ENCODE assay signal across 25 cellular contexts in genomic region chr10:23528419-23528818, GRCh38.
"Had no signal": no experiment of that assay in that cellular context is flagged by ENCODE, and none has a peak within 500 bp of the region (broad histone marks: within the 10 kb centered on the region; RNA-seq: fewer than 3 reads in every experiment).

No MANE protein-coding gene starts in this region.

- H3K27me3 Mint-ChIP-seq: naive thymus-derived CD8-positive, alpha-beta T cell had no signal

- H3K4me3 Mint-ChIP-seq: memory B cell; naive thymus-derived CD8-positive, alpha-beta T cell; nephron; neural crest cell; stimulated activated naive B cell treated with anti-CD40 and anti-IgM and Interleukin-4, amounts not matched to agents 10 μg/mL and 1 μg/mL and 100 μg/mL, for 72 hours had no signal

- H3K9me3 Mint-ChIP-seq: memory B cell; naive thymus-derived CD8-positive, alpha-beta T cell; nephron; neural crest cell; stimulated activated naive B cell treated with anti-CD40 and anti-IgM and Interleukin-4, amounts not matched to agents 10 μg/mL and 1 μg/mL and 100 μg/mL, for 72 hours had no signal

- H3K27ac Mint-ChIP-seq: memory B cell; naive thymus-derived CD8-positive, alpha-beta T cell; nephron; stimulated activated naive B cell treated with anti-CD40 and anti-IgM and Interleukin-4, amounts not matched to agents 10 μg/mL and 1 μg/mL and 100 μg/mL, for 72 hours had no signal

- H3K4me1 Mint-ChIP-seq: neural crest cell had no signal

- ATAC-seq: left cardiac atrium; left lobe of liver; left ventricle myocardium superior; naive thymus-derived CD8-positive, alpha-beta T cell; pancreas; right cardiac atrium; sciatic nerve; stimulated activated naive B cell treated with anti-CD40 and anti-IgM and Interleukin-4, amounts not matched to agents 10 μg/mL and 1 μg/mL and 100 μg/mL, for 72 hours had no signal

- DNase-seq: hippocampal formation; kidney glomerular epithelial cell; left cardiac atrium; left ventricle myocardium superior; naive thymus-derived CD8-positive, alpha-beta T cell; nucleus accumbens; pancreas; posterior cingulate gyrus; retina; right cardiac atrium; stimulated activated CD4-positive, alpha-beta T cell treated with anti-CD3 and anti-CD28 coated beads, Interleukin-12 subunit alpha, Interleukin-12 subunit beta, amount 100 ng/mL, for 4 hours; stimulated activated CD4-positive, alpha-beta T cell treated with anti-CD3 and anti-CD28 coated beads, Interleukin-15, amount 100 ng/mL, for 24 hours; stimulated activated CD4-positive, alpha-beta T cell treated with anti-CD3 and anti-CD28 coated beads, Interleukin-2, amount 100 ng/mL, for 24 hours; stimulated activated CD4-positive, alpha-beta T cell treated with anti-CD3 and anti-CD28 coated beads, Interleukin-4, amount 100 ng/mL, for 1 hour; stimulated activated naive B cell treated with anti-CD40 and anti-IgM and Interleukin-4, amounts not matched to agents 10 μg/mL and 1 μg/mL and 100 μg/mL, for 72 hours; stomach; testis; thyroid gland; transverse colon; upper lobe of left lung had no signal

- H3K36me3 Mint-ChIP-seq: memory B cell; naive thymus-derived CD8-positive, alpha-beta T cell; stimulated activated naive B cell treated with anti-CD40 and anti-IgM and Interleukin-4, amounts not matched to agents 10 μg/mL and 1 μg/mL and 100 μg/mL, for 72 hours had no signal
